In the genomic region with DNA sequence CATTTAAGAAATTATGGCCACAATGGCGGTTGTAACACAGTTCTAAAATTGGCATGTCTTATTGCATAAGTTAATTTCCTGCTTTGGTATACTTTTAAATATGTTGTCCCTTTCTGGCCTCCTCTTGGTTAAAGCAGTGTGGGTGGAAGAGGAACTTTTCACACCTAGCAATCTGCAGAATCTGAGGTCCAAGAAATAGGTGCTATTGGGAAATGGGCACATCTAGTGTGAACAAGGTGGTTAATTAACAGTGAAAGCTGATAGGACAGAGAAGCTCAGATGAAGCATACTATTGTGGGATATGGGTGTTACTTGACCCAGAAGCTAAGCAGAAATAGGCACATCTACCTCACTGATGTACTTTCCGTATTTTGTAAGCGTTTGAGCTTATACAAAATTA, we compare ENCODE assay signal across 1 cellular context.
TF ChIP-seq lines count a peak whose summit lies in the region.

No MANE protein-coding gene starts in this region.

TF ChIP-seq in HepG2, 621 proteins besides CTCF, POLR2A, EP300 and RAD21:
- TF ChIP-seq LCORL (IDR thresholded peaks at IDR 0.05) (no peak), LCORL (CRISPR knock-in tag; IDR thresholded peaks at IDR 0.05) (no peak), CCDC6 (CRISPR knock-in tag; IDR thresholded peaks at IDR 0.05) (no peak), CREM (IDR thresholded peaks at IDR 0.05) (no peak), CREM (CRISPR knock-in tag; IDR thresholded peaks at IDR 0.05) (no peak), ZSCAN12 (CRISPR knock-in tag; IDR thresholded peaks at IDR 0.05) (no peak), RARG (CRISPR knock-in tag; IDR thresholded peaks at IDR 0.05; ENCODE audit: low read depth) (no peak), ZNF33A (CRISPR knock-in tag; IDR thresholded peaks at IDR 0.05; ENCODE audit: borderline replicate concordance) (no peak), HNRNPL (IDR thresholded peaks at IDR 0.05; ENCODE audit: low read depth, low read length) (no peak), ISX (CRISPR knock-in tag; conservative IDR thresholded peaks at IDR 0.05) (no peak), ETV5 (CRISPR knock-in tag; IDR thresholded peaks at IDR 0.05; ENCODE audit: borderline replicate concordance) (no peak), KDM2A (CRISPR knock-in tag; IDR thresholded peaks at IDR 0.05; ENCODE audit: borderline replicate concordance, low read depth) (no peak), NKX3-1 (CRISPR knock-in tag; IDR thresholded peaks at IDR 0.05) (no peak), SALL1 (CRISPR knock-in tag; IDR thresholded peaks at IDR 0.05) (no peak), HMG20B (CRISPR knock-in tag; conservative IDR thresholded peaks at IDR 0.05) (no peak)
- TF ChIP-seq, protein P1, sequence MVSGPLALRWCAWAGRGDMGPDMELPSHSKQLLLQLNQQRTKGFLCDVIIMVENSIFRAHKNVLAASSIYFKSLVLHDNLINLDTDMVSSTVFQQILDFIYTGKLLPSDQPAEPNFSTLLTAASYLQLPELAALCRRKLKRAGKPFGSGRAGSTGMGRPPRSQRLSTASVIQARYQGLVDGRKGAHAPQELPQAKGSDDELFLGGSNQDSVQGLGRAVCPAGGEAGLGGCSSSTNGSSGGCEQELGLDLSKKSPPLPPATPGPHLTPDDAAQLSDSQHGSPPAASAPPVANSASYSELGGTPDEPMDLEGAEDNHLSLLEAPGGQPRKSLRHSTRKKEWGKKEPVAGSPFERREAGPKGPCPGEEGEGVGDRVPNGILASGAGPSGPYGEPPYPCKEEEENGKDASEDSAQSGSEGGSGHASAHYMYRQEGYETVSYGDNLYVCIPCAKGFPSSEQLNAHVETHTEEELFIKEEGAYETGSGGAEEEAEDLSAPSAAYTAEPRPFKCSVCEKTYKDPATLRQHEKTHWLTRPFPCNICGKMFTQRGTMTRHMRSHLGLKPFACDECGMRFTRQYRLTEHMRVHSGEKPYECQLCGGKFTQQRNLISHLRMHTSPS (CRISPR knock-in tag; IDR thresholded peaks at IDR 0.05; ENCODE audit: low read depth) = no peak
- TF ChIP-seq, protein P2, sequence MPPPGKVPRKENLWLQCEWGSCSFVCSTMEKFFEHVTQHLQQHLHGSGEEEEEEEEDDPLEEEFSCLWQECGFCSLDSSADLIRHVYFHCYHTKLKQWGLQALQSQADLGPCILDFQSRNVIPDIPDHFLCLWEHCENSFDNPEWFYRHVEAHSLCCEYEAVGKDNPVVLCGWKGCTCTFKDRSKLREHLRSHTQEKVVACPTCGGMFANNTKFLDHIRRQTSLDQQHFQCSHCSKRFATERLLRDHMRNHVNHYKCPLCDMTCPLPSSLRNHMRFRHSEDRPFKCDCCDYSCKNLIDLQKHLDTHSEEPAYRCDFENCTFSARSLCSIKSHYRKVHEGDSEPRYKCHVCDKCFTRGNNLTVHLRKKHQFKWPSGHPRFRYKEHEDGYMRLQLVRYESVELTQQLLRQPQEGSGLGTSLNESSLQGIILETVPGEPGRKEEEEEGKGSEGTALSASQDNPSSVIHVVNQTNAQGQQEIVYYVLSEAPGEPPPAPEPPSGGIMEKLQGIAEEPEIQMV (CRISPR knock-in tag; IDR thresholded peaks at IDR 0.05; ENCODE audit: low read depth) = no peak
- TF ChIP-seq, protein P3, sequence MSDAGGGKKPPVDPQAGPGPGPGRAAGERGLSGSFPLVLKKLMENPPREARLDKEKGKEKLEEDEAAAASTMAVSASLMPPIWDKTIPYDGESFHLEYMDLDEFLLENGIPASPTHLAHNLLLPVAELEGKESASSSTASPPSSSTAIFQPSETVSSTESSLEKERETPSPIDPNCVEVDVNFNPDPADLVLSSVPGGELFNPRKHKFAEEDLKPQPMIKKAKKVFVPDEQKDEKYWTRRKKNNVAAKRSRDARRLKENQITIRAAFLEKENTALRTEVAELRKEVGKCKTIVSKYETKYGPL (CRISPR knock-in tag; IDR thresholded peaks at IDR 0.05) = no peak
- TF ChIP-seq, protein P4, sequence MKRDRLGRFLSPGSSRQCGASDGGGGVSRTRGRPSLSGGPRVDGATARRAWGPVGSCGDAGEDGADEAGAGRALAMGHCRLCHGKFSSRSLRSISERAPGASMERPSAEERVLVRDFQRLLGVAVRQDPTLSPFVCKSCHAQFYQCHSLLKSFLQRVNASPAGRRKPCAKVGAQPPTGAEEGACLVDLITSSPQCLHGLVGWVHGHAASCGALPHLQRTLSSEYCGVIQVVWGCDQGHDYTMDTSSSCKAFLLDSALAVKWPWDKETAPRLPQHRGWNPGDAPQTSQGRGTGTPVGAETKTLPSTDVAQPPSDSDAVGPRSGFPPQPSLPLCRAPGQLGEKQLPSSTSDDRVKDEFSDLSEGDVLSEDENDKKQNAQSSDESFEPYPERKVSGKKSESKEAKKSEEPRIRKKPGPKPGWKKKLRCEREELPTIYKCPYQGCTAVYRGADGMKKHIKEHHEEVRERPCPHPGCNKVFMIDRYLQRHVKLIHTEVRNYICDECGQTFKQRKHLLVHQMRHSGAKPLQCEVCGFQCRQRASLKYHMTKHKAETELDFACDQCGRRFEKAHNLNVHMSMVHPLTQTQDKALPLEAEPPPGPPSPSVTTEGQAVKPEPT (CRISPR knock-in tag; IDR thresholded peaks at IDR 0.05; ENCODE audit: low read depth) = no peak
- TF ChIP-seq, protein P5, sequence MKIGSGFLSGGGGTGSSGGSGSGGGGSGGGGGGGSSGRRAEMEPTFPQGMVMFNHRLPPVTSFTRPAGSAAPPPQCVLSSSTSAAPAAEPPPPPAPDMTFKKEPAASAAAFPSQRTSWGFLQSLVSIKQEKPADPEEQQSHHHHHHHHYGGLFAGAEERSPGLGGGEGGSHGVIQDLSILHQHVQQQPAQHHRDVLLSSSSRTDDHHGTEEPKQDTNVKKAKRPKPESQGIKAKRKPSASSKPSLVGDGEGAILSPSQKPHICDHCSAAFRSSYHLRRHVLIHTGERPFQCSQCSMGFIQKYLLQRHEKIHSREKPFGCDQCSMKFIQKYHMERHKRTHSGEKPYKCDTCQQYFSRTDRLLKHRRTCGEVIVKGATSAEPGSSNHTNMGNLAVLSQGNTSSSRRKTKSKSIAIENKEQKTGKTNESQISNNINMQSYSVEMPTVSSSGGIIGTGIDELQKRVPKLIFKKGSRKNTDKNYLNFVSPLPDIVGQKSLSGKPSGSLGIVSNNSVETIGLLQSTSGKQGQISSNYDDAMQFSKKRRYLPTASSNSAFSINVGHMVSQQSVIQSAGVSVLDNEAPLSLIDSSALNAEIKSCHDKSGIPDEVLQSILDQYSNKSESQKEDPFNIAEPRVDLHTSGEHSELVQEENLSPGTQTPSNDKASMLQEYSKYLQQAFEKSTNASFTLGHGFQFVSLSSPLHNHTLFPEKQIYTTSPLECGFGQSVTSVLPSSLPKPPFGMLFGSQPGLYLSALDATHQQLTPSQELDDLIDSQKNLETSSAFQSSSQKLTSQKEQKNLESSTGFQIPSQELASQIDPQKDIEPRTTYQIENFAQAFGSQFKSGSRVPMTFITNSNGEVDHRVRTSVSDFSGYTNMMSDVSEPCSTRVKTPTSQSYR (CRISPR knock-in tag; IDR thresholded peaks at IDR 0.05; ENCODE audit: borderline replicate concordance) = no peak
TF ChIP-seq in HepG2: peak in this region for 0.
